9 cellular contexts compared by ENCODE assay signal in the genomic region with DNA sequence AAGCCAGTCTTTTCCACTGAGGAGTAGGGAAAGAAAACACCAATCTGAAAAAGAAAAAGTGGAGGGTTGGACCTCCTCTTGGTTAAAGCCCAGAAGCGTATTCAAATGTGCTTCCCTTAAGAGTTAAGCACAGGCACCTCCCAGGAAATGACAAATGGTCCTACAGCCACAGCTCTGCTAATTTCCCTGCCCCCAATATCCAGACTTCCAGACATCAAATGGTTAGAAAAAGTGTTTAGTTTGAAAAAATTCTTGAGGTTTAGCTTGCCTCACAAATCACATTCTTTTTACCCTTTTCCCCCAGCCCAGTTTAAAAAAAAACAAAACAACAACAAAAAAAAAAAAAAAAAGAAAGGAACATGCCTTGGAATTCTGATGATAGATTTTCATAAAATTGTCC. TPM values are rescaled to one million over a fixed set of nuclear protein-coding genes. Genes with fewer than 3 reads are reported as not detected.
DNase-seq lines count a peak whose midpoint lies in the region; ATAC-seq and TF ChIP-seq lines count a peak whose summit lies in the region.
"Had no signal": no experiment of that assay in that cellular context is flagged by ENCODE, and none has a peak within 500 bp of the region (broad histone marks: within the 10 kb centered on the region; RNA-seq: fewer than 3 reads in every experiment).

No MANE protein-coding gene starts in this region.

- H3K27me3 Mint-ChIP-seq in activated T-cell treated with anti-CD3 and anti-CD28 coated beads, Interleukin-2, amount 50 U/mL, for 24 hours: peaks cover 20% of the 10 kb centered on the region

- no peak for ATAC-seq in GM18498 (IDR thresholded peaks at IDR 0.05; ENCODE audit: unreplicated experiment)
- no peak for ATAC-seq in GM18502 (IDR thresholded peaks at IDR 0.05; ENCODE audit: poor library complexity, unreplicated experiment)

- no peaks in the 10 kb centered on the region for H3K36me3 ChIP-seq in breast epithelium
- H3K36me3 ChIP-seq in spleen: no peaks in the 10 kb centered on the region

- intact Hi-C loops in breast epithelium (cut with DNase I; ENCODE audit: low total_unique reads) (no loop called here), spleen (cut with DNase I; ENCODE audit: low total_unique reads) (no loop called here)

- no peak overlapping the region for H3K4me3 Mint-ChIP-seq in activated T-cell treated with anti-CD3 and anti-CD28 coated beads, Interleukin-2, amount 50 U/mL, for 24 hours

- H3K36me3 Mint-ChIP-seq in activated T-cell treated with anti-CD3 and anti-CD28 coated beads, Interleukin-2, amount 50 U/mL, for 24 hours (ENCODE audit: low read depth): no peaks in the 10 kb centered on the region

- H3K27me3 ChIP-seq in breast epithelium (no peaks in the 10 kb centered on the region), spleen (replicated peaks in 1 of 7) (no peaks in the 10 kb centered on the region)

- WGBS in spleen, 5 donors: 32 to 70% (median 50%) methylated on average over 1 of the region's 1 CpG

- H3K4me1 Mint-ChIP-seq in activated T-cell treated with anti-CD3 and anti-CD28 coated beads, Interleukin-2, amount 50 U/mL, for 24 hours (ENCODE audit: low read depth): no peaks in the 10 kb centered on the region

- TF ChIP-seq CTCF in HFF-Myc (IDR thresholded peaks at IDR 0.05; ENCODE audit: low read depth, low read length, missing control alignments) (no peak), breast epithelium (IDR thresholded peaks at IDR 0.05) (no peak), spleen (IDR thresholded peaks at IDR 0.05 in 8 of 11, conservative IDR thresholded peaks at IDR 0.05 in 3 of 11) (no peak)

- H3K4me1 ChIP-seq in breast epithelium (no peaks in the 10 kb centered on the region), spleen (no peaks in the 10 kb centered on the region)

- no peaks in the 10 kb centered on the region for H3K9me3 ChIP-seq in breast epithelium
- no peaks in the 10 kb centered on the region for H3K9me3 ChIP-seq in spleen

- H3K27ac ChIP-seq in breast epithelium: peak overlapping the region; percentile 10 to 84
- peak overlapping the region in 7 of 8 donors; percentile 54 to 81 (median 72) for H3K27ac ChIP-seq in spleen

- TF ChIP-seq POLR2A in breast epithelium (IDR thresholded peaks at IDR 0.05): no peak
- no peak for TF ChIP-seq POLR2A in spleen (IDR thresholded peaks at IDR 0.05)

- H3K4me3 ChIP-seq in HFF-Myc (replicated peaks; ENCODE audit: low read depth, low read length) (peak overlapping the region; percentile 20), breast epithelium (peak overlapping the region; percentile 8 to 47 (median 11)), spleen (no peak overlapping the region)

- peak; percentile 94 for DNase-seq in HFF-Myc (ENCODE audit: extremely low read depth, low read depth)
- DNase-seq in breast epithelium (ENCODE audit: low spot score in 2 of 2): no peak
- peak; percentile 87 for DNase-seq in islet precursor cell
- DNase-seq in spleen: no peak
- DNase-seq in activated T-cell treated with anti-CD3 and anti-CD28 coated beads, Interleukin-2, amount 50 U/mL, for 24 hours: no peak
- no peak for DNase-seq in NCI-H446 (lab: John Stamatoyannopoulos, UW)
- DNase-seq: effector CD8-positive, alpha-beta T cell had no signal

- no peaks in the 10 kb centered on the region for H3K9me3 Mint-ChIP-seq in activated T-cell treated with anti-CD3 and anti-CD28 coated beads, Interleukin-2, amount 50 U/mL, for 24 hours

- no peak overlapping the region for H3K27ac Mint-ChIP-seq in activated T-cell treated with anti-CD3 and anti-CD28 coated beads, Interleukin-2, amount 50 U/mL, for 24 hours

RNA-seq across cellular contexts. Expression of a gene that starts 19.0 kb away (rescaled TPM):
- total RNA-seq in breast epithelium (100 to 1,000 TPM in 2 of 3 donors, 10 to 100 TPM in 1; 94.5 to 300 (median 113) TPM), spleen (100 to 1,000 TPM in 6 of 7 donors, 10 to 100 TPM in 1; 72.8 to 228 (median 166) TPM)
- polyA plus RNA-seq in spleen: 10 to 100 TPM; 39.7 to 73.0 (median 48.3) TPM

Comparison
In these comparisons a context has a peak if more than half of its experiments do, and no peak if none do; other contexts are left out.
1. DNase-seq: peak in HFF-Myc (single experiment) and islet precursor cell (single experiment); none in breast epithelium (0 of 2), spleen (single experiment), activated T-cell treated with anti-CD3 and anti-CD28 coated beads, Interleukin-2, amount 50 U/mL, for 24 hours (single experiment) and NCI-H446 (0 of 2).
2. H3K4me3 ChIP-seq: peak in HFF-Myc (single experiment) and breast epithelium (3 of 3); none in spleen (0 of 8).